In genomic region chr9:130535818-130536521, GRCh38 we compare ENCODE assay signal across 8 cellular contexts.
A peak's percentile ranks its signal among the peaks of the same experiment; 100 is the strongest.
DNase-seq lines count a peak whose midpoint lies in the region; ATAC-seq lines count a peak whose summit lies in the region.

No MANE protein-coding gene starts in this region.

- H3K9ac ChIP-seq in HUES48 (ENCODE audit: low read depth, low read length) (0 out of 2 replicates have a peak overlapping the region, but pooled peaks have one; percentile 20), NT2/D1 (ENCODE audit: insufficient read length, low read depth) (peak overlapping the region; percentile 77), rectal smooth muscle tissue (ENCODE audit: low read length) (no peak overlapping the region)

- H3K4me1 ChIP-seq in HUES48 (ENCODE audit: control insufficient read depth, insufficient read depth, low read length), result peaks cover 13% of the 10 kb centered on the region
- H3K4me1 ChIP-seq in NT2/D1 (ENCODE audit: insufficient read depth, insufficient read length), result peaks cover 15% of the 10 kb centered on the region
- H3K4me1 ChIP-seq in rectal smooth muscle tissue (ENCODE audit: control insufficient read depth, insufficient read depth, low read length), result no peaks in the 10 kb centered on the region

- intact Hi-C loops in head of caudate nucleus (cut with DNase I), result no loop called here

- DNase-seq in NT2/D1 (ENCODE audit: low read depth, low spot score) (no peak), head of caudate nucleus (peak in 28 of 42 donors; percentile 4 to 64 (median 23))
- DNase-seq in activated CD4-positive, alpha-beta T cell treated with anti-CD3 and anti-CD28 coated beads for 1 hour, result no peak

- H3K27ac ChIP-seq in HUES48 (ENCODE audit: low read depth, low read length) (no peak overlapping the region), rectal smooth muscle tissue (ENCODE audit: low read depth, low read length) (no peak overlapping the region)

- H3K4me3 ChIP-seq in HUES48 (ENCODE audit: low read depth, low read length), result peak overlapping the region; percentile 34; the same call in 1 of the 2 replicates
- peak overlapping the region; percentile 39 for H3K4me3 ChIP-seq in NT2/D1 (ENCODE audit: insufficient read length, low read depth)
- peak overlapping the region; percentile 22 for H3K4me3 ChIP-seq in rectal smooth muscle tissue (ENCODE audit: low read length)

- H3K36me3 ChIP-seq in HUES48 (ENCODE audit: control insufficient read depth, insufficient read depth, low read length) (no peaks in the 10 kb centered on the region), NT2/D1 (ENCODE audit: insufficient read depth, insufficient read length, low read length) (no peaks in the 10 kb centered on the region), rectal smooth muscle tissue (ENCODE audit: control insufficient read depth, insufficient read depth, low read length) (no peaks in the 10 kb centered on the region)

- no peak for ATAC-seq in GM19467 (IDR thresholded peaks at IDR 0.05; ENCODE audit: unreplicated experiment)
- no peak for ATAC-seq in GM21423 (IDR thresholded peaks at IDR 0.05; ENCODE audit: unreplicated experiment)
- no peak for ATAC-seq in HG02970 (IDR thresholded peaks at IDR 0.05; ENCODE audit: low FRiP score, unreplicated experiment)

- H3K27me3 ChIP-seq in HUES48 (ENCODE audit: control insufficient read depth, insufficient read depth, low read length) (peaks cover 25% of the 10 kb centered on the region), NT2/D1 (ENCODE audit: insufficient read depth, insufficient read length) (peaks cover 16% of the 10 kb centered on the region), rectal smooth muscle tissue (ENCODE audit: control insufficient read depth, insufficient read depth, low read length) (peaks cover 33% of the 10 kb centered on the region)

- H3K9me3 ChIP-seq in HUES48 (ENCODE audit: control insufficient read depth, insufficient read depth, low read length) (no peaks in the 10 kb centered on the region), NT2/D1 (ENCODE audit: insufficient read depth, low read length) (no peaks in the 10 kb centered on the region)

Comparison
In these comparisons a context has a peak if more than half of its experiments do, and no peak if none do; other contexts are left out.
1. DNase-seq: peak in head of caudate nucleus (28 of 42); none in NT2/D1 (single experiment) and activated CD4-positive, alpha-beta T cell treated with anti-CD3 and anti-CD28 coated beads for 1 hour (single experiment).
2. Peak in every context shown above with its lines, with median percentiles within 50 percentile points of each other: H3K4me3 ChIP-seq.